Comparison of ENCODE assay signal across 1 cellular context in the genomic region with DNA sequence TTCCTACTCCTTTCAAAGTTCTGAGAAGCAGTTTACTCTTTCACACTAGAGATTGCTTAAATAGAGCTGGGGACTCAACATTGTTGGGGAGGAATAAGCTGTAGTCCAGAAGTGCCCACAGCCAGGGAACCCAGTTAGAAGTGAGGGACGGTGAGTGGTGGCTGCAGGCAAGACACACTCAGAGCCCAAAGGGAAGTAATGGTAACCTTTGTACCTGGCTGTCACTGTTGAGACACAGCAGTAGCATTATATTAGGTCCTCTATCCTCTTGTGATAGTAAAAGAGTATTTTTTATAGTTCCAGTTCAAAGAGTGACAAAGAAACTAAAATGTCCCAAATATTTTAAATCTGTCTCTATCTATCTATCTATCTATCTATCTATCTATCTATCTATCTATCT.
TF ChIP-seq lines count a peak whose summit lies in the region.

No MANE protein-coding gene starts in this region.

TF ChIP-seq in HepG2, 621 proteins besides CTCF, POLR2A, EP300 and RAD21 (continued from another document and continues in another):
- TF ChIP-seq, protein P1, sequence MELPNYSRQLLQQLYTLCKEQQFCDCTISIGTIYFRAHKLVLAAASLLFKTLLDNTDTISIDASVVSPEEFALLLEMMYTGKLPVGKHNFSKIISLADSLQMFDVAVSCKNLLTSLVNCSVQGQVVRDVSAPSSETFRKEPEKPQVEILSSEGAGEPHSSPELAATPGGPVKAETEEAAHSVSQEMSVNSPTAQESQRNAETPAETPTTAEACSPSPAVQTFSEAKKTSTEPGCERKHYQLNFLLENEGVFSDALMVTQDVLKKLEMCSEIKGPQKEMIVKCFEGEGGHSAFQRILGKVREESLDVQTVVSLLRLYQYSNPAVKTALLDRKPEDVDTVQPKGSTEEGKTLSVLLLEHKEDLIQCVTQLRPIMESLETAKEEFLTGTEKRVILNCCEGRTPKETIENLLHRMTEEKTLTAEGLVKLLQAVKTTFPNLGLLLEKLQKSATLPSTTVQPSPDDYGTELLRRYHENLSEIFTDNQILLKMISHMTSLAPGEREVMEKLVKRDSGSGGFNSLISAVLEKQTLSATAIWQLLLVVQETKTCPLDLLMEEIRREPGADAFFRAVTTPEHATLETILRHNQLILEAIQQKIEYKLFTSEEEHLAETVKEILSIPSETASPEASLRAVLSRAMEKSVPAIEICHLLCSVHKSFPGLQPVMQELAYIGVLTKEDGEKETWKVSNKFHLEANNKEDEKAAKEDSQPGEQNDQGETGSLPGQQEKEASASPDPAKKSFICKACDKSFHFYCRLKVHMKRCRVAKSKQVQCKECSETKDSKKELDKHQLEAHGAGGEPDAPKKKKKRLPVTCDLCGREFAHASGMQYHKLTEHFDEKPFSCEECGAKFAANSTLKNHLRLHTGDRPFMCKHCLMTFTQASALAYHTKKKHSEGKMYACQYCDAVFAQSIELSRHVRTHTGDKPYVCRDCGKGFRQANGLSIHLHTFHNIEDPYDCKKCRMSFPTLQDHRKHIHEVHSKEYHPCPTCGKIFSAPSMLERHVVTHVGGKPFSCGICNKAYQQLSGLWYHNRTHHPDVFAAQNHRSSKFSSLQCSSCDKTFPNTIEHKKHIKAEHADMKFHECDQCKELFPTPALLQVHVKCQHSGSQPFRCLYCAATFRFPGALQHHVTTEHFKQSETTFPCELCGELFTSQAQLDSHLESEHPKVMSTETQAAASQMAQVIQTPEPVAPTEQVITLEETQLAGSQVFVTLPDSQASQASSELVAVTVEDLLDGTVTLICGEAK (IDR thresholded peaks at IDR 0.05), result no peak
- TF ChIP-seq, protein P1 (CRISPR knock-in tag; IDR thresholded peaks at IDR 0.05), result no peak
- TF ChIP-seq ZNF790 (CRISPR knock-in tag; IDR thresholded peaks at IDR 0.05; ENCODE audit: borderline replicate concordance) (no peak), MBNL3 (CRISPR knock-in tag; conservative IDR thresholded peaks at IDR 0.05) (no peak), FIP1L1 (IDR thresholded peaks at IDR 0.05; ENCODE audit: borderline replicate concordance, insufficient read depth, low read depth, low read length) (no peak), ZSCAN21 (CRISPR knock-in tag; IDR thresholded peaks at IDR 0.05; ENCODE audit: borderline replicate concordance) (no peak), ARNTL (CRISPR knock-in tag; IDR thresholded peaks at IDR 0.05) (no peak), MAFG (CRISPR knock-in tag; IDR thresholded peaks at IDR 0.05) (no peak), ZNF564 (CRISPR knock-in tag; IDR thresholded peaks at IDR 0.05) (no peak), KDM4B (CRISPR knock-in tag; IDR thresholded peaks at IDR 0.05) (no peak), ZZZ3 (CRISPR knock-in tag; IDR thresholded peaks at IDR 0.05; ENCODE audit: borderline replicate concordance) (no peak), ZNF264 (CRISPR knock-in tag; IDR thresholded peaks at IDR 0.05) (0 out of 2 replicates have a peak, but pooled peaks have one; percentile 33), ZNF644 (CRISPR knock-in tag; IDR thresholded peaks at IDR 0.05; ENCODE audit: low read depth) (peak; percentile 88), ZNF703 (CRISPR knock-in tag; IDR thresholded peaks at IDR 0.05; ENCODE audit: borderline replicate concordance) (no peak), SATB2 (CRISPR knock-in tag; IDR thresholded peaks at IDR 0.05) (no peak), CEBPG (CRISPR knock-in tag; IDR thresholded peaks at IDR 0.05) (0 out of 2 replicates have a peak, but pooled peaks have one; percentile 20), TGIF2 (CRISPR knock-in tag; IDR thresholded peaks at IDR 0.05) (no peak), ZKSCAN5 (CRISPR knock-in tag; IDR thresholded peaks at IDR 0.05) (peak; percentile 42; the same call in 1 of the 2 replicates), TP53 (CRISPR knock-in tag; conservative IDR thresholded peaks at IDR 0.05) (no peak), PITX1 (CRISPR knock-in tag; IDR thresholded peaks at IDR 0.05) (no peak), ZNF101 (CRISPR knock-in tag; IDR thresholded peaks at IDR 0.05; ENCODE audit: borderline replicate concordance, low read depth) (no peak), SAP130 (CRISPR knock-in tag; IDR thresholded peaks at IDR 0.05; ENCODE audit: low read depth) (0 out of 2 replicates have a peak, but pooled peaks have one; percentile 22), ZNF879 (CRISPR knock-in tag; IDR thresholded peaks at IDR 0.05) (no peak), RBFOX2 (IDR thresholded peaks at IDR 0.05; ENCODE audit: low read depth, low read length) (no peak), ZBTB20 (CRISPR knock-in tag; IDR thresholded peaks at IDR 0.05; ENCODE audit: borderline replicate concordance, low read depth) (no peak), MED13 (CRISPR knock-in tag; IDR thresholded peaks at IDR 0.05) (no peak), HNF4A (CRISPR knock-in tag; IDR thresholded peaks at IDR 0.05) (peak; percentile 89), MED1 (CRISPR knock-in tag; IDR thresholded peaks at IDR 0.05) (no peak), ZNF451 (CRISPR knock-in tag; IDR thresholded peaks at IDR 0.05) (no peak), YEATS2 (CRISPR knock-in tag; IDR thresholded peaks at IDR 0.05; ENCODE audit: borderline replicate concordance) (no peak), SMAD3 (CRISPR knock-in tag; IDR thresholded peaks at IDR 0.05) (no peak), TOE1 (CRISPR knock-in tag; IDR thresholded peaks at IDR 0.05) (no peak)
- TF ChIP-seq, protein P2, sequence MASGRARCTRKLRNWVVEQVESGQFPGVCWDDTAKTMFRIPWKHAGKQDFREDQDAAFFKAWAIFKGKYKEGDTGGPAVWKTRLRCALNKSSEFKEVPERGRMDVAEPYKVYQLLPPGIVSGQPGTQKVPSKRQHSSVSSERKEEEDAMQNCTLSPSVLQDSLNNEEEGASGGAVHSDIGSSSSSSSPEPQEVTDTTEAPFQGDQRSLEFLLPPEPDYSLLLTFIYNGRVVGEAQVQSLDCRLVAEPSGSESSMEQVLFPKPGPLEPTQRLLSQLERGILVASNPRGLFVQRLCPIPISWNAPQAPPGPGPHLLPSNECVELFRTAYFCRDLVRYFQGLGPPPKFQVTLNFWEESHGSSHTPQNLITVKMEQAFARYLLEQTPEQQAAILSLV (CRISPR knock-in tag; IDR thresholded peaks at IDR 0.05; ENCODE audit: borderline replicate concordance), result no peak
- TF ChIP-seq, protein P3, sequence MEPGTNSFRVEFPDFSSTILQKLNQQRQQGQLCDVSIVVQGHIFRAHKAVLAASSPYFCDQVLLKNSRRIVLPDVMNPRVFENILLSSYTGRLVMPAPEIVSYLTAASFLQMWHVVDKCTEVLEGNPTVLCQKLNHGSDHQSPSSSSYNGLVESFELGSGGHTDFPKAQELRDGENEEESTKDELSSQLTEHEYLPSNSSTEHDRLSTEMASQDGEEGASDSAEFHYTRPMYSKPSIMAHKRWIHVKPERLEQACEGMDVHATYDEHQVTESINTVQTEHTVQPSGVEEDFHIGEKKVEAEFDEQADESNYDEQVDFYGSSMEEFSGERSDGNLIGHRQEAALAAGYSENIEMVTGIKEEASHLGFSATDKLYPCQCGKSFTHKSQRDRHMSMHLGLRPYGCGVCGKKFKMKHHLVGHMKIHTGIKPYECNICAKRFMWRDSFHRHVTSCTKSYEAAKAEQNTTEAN (CRISPR knock-in tag; conservative IDR thresholded peaks at IDR 0.05), result no peak
- TF ChIP-seq, protein P4, sequence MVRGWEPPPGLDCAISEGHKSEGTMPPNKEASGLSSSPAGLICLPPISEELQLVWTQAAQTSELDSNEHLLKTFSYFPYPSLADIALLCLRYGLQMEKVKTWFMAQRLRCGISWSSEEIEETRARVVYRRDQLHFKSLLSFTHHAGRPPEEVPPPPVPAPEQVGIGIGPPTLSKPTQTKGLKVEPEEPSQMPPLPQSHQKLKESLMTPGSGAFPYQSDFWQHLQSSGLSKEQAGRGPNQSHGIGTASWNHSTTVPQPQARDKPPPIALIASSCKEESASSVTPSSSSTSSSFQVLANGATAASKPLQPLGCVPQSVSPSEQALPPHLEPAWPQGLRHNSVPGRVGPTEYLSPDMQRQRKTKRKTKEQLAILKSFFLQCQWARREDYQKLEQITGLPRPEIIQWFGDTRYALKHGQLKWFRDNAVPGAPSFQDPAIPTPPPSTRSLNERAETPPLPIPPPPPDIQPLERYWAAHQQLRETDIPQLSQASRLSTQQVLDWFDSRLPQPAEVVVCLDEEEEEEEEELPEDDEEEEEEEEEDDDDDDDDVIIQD (CRISPR knock-in tag; IDR thresholded peaks at IDR 0.05; ENCODE audit: low read depth), result peak; percentile 83
- TF ChIP-seq, protein P5, sequence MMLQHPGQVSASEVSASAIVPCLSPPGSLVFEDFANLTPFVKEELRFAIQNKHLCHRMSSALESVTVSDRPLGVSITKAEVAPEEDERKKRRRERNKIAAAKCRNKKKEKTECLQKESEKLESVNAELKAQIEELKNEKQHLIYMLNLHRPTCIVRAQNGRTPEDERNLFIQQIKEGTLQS (CRISPR knock-in tag; IDR thresholded peaks at IDR 0.05), result no peak
- TF ChIP-seq, protein P6, sequence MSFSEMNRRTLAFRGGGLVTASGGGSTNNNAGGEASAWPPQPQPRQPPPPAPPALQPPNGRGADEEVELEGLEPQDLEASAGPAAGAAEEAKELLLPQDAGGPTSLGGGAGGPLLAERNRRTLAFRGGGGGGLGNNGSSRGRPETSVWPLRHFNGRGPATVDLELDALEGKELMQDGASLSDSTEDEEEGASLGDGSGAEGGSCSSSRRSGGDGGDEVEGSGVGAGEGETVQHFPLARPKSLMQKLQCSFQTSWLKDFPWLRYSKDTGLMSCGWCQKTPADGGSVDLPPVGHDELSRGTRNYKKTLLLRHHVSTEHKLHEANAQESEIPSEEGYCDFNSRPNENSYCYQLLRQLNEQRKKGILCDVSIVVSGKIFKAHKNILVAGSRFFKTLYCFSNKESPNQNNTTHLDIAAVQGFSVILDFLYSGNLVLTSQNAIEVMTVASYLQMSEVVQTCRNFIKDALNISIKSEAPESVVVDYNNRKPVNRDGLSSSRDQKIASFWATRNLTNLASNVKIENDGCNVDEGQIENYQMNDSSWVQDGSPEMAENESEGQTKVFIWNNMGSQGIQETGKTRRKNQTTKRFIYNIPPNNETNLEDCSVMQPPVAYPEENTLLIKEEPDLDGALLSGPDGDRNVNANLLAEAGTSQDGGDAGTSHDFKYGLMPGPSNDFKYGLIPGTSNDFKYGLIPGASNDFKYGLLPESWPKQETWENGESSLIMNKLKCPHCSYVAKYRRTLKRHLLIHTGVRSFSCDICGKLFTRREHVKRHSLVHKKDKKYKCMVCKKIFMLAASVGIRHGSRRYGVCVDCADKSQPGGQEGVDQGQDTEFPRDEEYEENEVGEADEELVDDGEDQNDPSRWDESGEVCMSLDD (CRISPR knock-in tag; IDR thresholded peaks at IDR 0.05; ENCODE audit: borderline replicate concordance), result no peak
- TF ChIP-seq, protein P7, sequence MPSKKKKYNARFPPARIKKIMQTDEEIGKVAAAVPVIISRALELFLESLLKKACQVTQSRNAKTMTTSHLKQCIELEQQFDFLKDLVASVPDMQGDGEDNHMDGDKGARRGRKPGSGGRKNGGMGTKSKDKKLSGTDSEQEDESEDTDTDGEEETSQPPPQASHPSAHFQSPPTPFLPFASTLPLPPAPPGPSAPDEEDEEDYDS (CRISPR knock-in tag; IDR thresholded peaks at IDR 0.05), result peak; percentile 19; the same call in 1 of the 2 replicates
- TF ChIP-seq, protein P8, sequence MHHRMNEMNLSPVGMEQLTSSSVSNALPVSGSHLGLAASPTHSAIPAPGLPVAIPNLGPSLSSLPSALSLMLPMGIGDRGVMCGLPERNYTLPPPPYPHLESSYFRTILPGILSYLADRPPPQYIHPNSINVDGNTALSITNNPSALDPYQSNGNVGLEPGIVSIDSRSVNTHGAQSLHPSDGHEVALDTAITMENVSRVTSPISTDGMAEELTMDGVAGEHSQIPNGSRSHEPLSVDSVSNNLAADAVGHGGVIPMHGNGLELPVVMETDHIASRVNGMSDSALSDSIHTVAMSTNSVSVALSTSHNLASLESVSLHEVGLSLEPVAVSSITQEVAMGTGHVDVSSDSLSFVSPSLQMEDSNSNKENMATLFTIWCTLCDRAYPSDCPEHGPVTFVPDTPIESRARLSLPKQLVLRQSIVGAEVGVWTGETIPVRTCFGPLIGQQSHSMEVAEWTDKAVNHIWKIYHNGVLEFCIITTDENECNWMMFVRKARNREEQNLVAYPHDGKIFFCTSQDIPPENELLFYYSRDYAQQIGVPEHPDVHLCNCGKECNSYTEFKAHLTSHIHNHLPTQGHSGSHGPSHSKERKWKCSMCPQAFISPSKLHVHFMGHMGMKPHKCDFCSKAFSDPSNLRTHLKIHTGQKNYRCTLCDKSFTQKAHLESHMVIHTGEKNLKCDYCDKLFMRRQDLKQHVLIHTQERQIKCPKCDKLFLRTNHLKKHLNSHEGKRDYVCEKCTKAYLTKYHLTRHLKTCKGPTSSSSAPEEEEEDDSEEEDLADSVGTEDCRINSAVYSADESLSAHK (CRISPR knock-in tag; IDR thresholded peaks at IDR 0.05; ENCODE audit: borderline replicate concordance), result no peak
